Comparison of ENCODE assay signal across 17 cellular contexts in genomic region chr20:16081421-16081820, GRCh38.
"Had no signal": no experiment of that assay in that cellular context is flagged by ENCODE, and none has a peak within 500 bp of the region (broad histone marks: within the 10 kb centered on the region; RNA-seq: fewer than 3 reads in every experiment).

No MANE protein-coding gene starts in this region.

- H3K36me3 ChIP-seq: ovary, thoracic aorta had no signal

- H3K9me3 ChIP-seq: ovary, thoracic aorta had no signal

- ATAC-seq: left colon; naive thymus-derived CD8-positive, alpha-beta T cell; right cardiac atrium; stimulated activated effector memory CD8-positive, alpha-beta T cell treated with anti-CD3 and anti-CD28 coated beads, Interleukin-12 subunit alpha, Interleukin-12 subunit beta, amount 100 ng/mL, for 72 hours; stimulated activated naive CD8-positive, alpha-beta T cell treated with anti-CD3 and anti-CD28 coated beads, Interleukin-15, amount 100 ng/mL, for 72 hours had no signal

- H3K4me3 ChIP-seq: dorsolateral prefrontal cortex, ovary, thoracic aorta had no signal

- H3K27me3 ChIP-seq: dorsolateral prefrontal cortex, ovary had no signal

- DNase-seq: cortex of kidney; dorsolateral prefrontal cortex; effector CD8-positive, alpha-beta T cell; foreskin melanocyte; head of caudate nucleus; hippocampal formation; left colon; mesendoderm; naive thymus-derived CD8-positive, alpha-beta T cell; ovary; small intestine; stimulated activated CD4-positive, alpha-beta T cell treated with anti-CD3 and anti-CD28 coated beads, Interleukin-2, amount 100 ng/mL, for 48 hours; stimulated activated CD8-positive, alpha-beta memory T cell treated with anti-CD3 and anti-CD28 coated beads, Interleukin-4, amount 100 ng/mL, for 48 hours; stimulated activated naive CD8-positive, alpha-beta T cell treated with anti-CD3 and anti-CD28 coated beads, Interleukin-15, amount 100 ng/mL, for 72 hours had no signal

- H3K27ac ChIP-seq: dorsolateral prefrontal cortex, thoracic aorta had no signal
